8 cellular contexts compared by ENCODE assay signal in genomic region chr6:53064726-53065265, GRCh38. TPM values are rescaled to one million over a fixed set of nuclear protein-coding genes. Genes with fewer than 3 reads are reported as not detected.
DNase-seq lines count a peak whose midpoint lies in the region; ATAC-seq and TF ChIP-seq lines count a peak whose summit lies in the region.

No MANE protein-coding gene starts in this region.

- no peak for TF ChIP-seq CTCF in NB4 (IDR thresholded peaks at IDR 0.05; ENCODE audit: low read depth, low read length)
- no peak for TF ChIP-seq CTCF in gastroesophageal sphincter (IDR thresholded peaks at IDR 0.05)

- ATAC-seq in HG02571 (IDR thresholded peaks at IDR 0.05; ENCODE audit: unreplicated experiment) (peak; percentile 77), gastroesophageal sphincter (peak; percentile 93)

- WGBS in gastroesophageal sphincter (ENCODE audit: low coverage in 1 of 2), 2 donors = 0% methylated on average over 13 to 15 of the region's 26 CpGs

- no peak for TF ChIP-seq EP300 in gastroesophageal sphincter (IDR thresholded peaks at IDR 0.05)

- H3K9me3 ChIP-seq in gastroesophageal sphincter (no peaks in the 10 kb centered on the region), neuron (ENCODE audit: low read length) (no peaks in the 10 kb centered on the region), stomach smooth muscle (ENCODE audit: control insufficient read depth in 2 of 2, low read length in 2 of 2) (no peaks in the 10 kb centered on the region)

- no peaks in the 10 kb centered on the region for H3K27me3 Mint-ChIP-seq in activated naive CD4-positive, alpha-beta T cell treated with anti-CD3 and anti-CD28 coated beads for 36 hours (ENCODE audit: low read depth)

- peaks cover 55% of the 10 kb centered on the region for H3K4me1 Mint-ChIP-seq in activated naive CD4-positive, alpha-beta T cell treated with anti-CD3 and anti-CD28 coated beads for 36 hours (ENCODE audit: low read depth)

- CTCF ChIA-PET in activated naive CD4-positive, alpha-beta T cell treated with anti-CD3 and anti-CD28 coated beads for 36 hours (lab: Charles Lee) = interaction anchor here (1.5 to 2.1 kb wide), 2 partner anchors 69 to 249 kb away, joined by 4 to 8 read pairs; no protein-coding TSS in a partner anchor

- peak; percentile 89 for DNase-seq in GF-D8 (lab: John Stamatoyannopoulos, UW)
- DNase-seq in NB4 (ENCODE audit: low read depth) = peak; percentile 99
- peak; percentile 97 for DNase-seq in SK-MEL-5 (ENCODE audit: low read depth, low spot score)
- peak; percentile 99 for DNase-seq in activated naive CD4-positive, alpha-beta T cell treated with anti-CD3 and anti-CD28 coated beads for 36 hours

- peak overlapping the region; percentile 97 for H3K4me3 Mint-ChIP-seq in activated naive CD4-positive, alpha-beta T cell treated with anti-CD3 and anti-CD28 coated beads for 36 hours

- H3K27me3 ChIP-seq in gastroesophageal sphincter = no peaks in the 10 kb centered on the region
- no peaks in the 10 kb centered on the region for H3K27me3 ChIP-seq in neuron (ENCODE audit: insufficient read depth, low read length)
- H3K27me3 ChIP-seq in stomach smooth muscle (ENCODE audit: control insufficient read depth in 1 of 2, insufficient read depth in 2 of 2, low read length in 2 of 2) = no peaks in the 10 kb centered on the region

- no peak for TF ChIP-seq POLR2A in NB4 (IDR thresholded peaks at IDR 0.05; ENCODE audit: extremely low read depth, insufficient read length)
- TF ChIP-seq POLR2A in gastroesophageal sphincter (IDR thresholded peaks at IDR 0.05) = no peak

- peak overlapping the region; percentile 92 for H2AFZ ChIP-seq in neuron (ENCODE audit: low read depth, low read length)

- H3K4me1 ChIP-seq in gastroesophageal sphincter = peaks cover 0 to 64% (median 19%) of the 10 kb centered on the region in 3 donors
- H3K4me1 ChIP-seq in neuron (ENCODE audit: insufficient read depth, low read length) = peaks cover 19% of the 10 kb centered on the region
- peaks cover 18% of the 10 kb centered on the region for H3K4me1 ChIP-seq in stomach smooth muscle (ENCODE audit: control insufficient read depth, insufficient read depth, low read length)

- H3K27ac ChIP-seq in gastroesophageal sphincter (peak overlapping the region; percentile 80 to 96 (median 90)), stomach smooth muscle (ENCODE audit: low read length) (peak overlapping the region; percentile 79)

- intact Hi-C loops in activated naive CD4-positive, alpha-beta T cell treated with anti-CD3 and anti-CD28 coated beads for 36 hours (cut with micrococcal nuclease) = loop anchor here (1.0 to 2.0 kb wide), 9 partner anchors 88 to 904 kb away; partner anchors contain the start of genes EFHC1 and TRAM2

- peak overlapping the region; percentile 78 to 91 for H3K9ac ChIP-seq in stomach smooth muscle (ENCODE audit: low read length in 2 of 2)

- in situ Hi-C loops in SK-MEL-5 (cut with HindIII; ENCODE audit: low pct_unique_long_range_greater_than_20kb, low sequenced_read_pairs) = no loop called here

- peak overlapping the region; percentile 99 for H3K27ac Mint-ChIP-seq in activated naive CD4-positive, alpha-beta T cell treated with anti-CD3 and anti-CD28 coated beads for 36 hours

- H3K36me3 Mint-ChIP-seq in activated naive CD4-positive, alpha-beta T cell treated with anti-CD3 and anti-CD28 coated beads for 36 hours (ENCODE audit: low read depth) = peaks cover 2% of the 10 kb centered on the region

- H3K36me3 ChIP-seq in gastroesophageal sphincter = no peaks in the 10 kb centered on the region
- no peaks in the 10 kb centered on the region for H3K36me3 ChIP-seq in neuron (ENCODE audit: insufficient read depth, low read length)
- H3K36me3 ChIP-seq in stomach smooth muscle (ENCODE audit: control insufficient read depth in 2 of 2, insufficient read depth in 2 of 2, low read length in 2 of 2) = no peaks in the 10 kb centered on the region

- peak overlapping the region; percentile 85 for H3K4me3 ChIP-seq in NB4 (ENCODE audit: low read depth, low read length)
- H3K4me3 ChIP-seq in gastroesophageal sphincter = peak overlapping the region; percentile 80 to 81
- H3K4me3 ChIP-seq in neuron (ENCODE audit: low read length) = peak overlapping the region; percentile 88
- peak overlapping the region; percentile 92 to 99 for H3K4me3 ChIP-seq in stomach smooth muscle (ENCODE audit: low read length in 2 of 2)

- no peaks in the 10 kb centered on the region for H3K9me3 Mint-ChIP-seq in activated naive CD4-positive, alpha-beta T cell treated with anti-CD3 and anti-CD28 coated beads for 36 hours

RNA-seq across cellular contexts. Expression of gene FBXO9, which starts 0.4 kb away (rescaled TPM):
- 51.3 and 51.7 TPM in 2 replicates for total RNA-seq in SK-MEL-5 (2014; rRNA removed; shearing (Covaris generic))
- polyA plus RNA-seq in SK-MEL-5 (2015; cell fraction: cytosol; rRNA removed) = 53.3 and 57.4 TPM in 2 replicates
- polyA plus RNA-seq in SK-MEL-5 (2015; cell fraction: nucleus; rRNA removed) = 338 and 410 TPM in 2 replicates
- total RNA-seq in activated naive CD4-positive, alpha-beta T cell treated with anti-CD3 and anti-CD28 coated beads for 36 hours = 10 to 100 TPM; 40.6 to 45.0 TPM
- total RNA-seq in gastroesophageal sphincter = 10 to 100 TPM; 65.0 to 95.9 (median 82.3) TPM

RNA-seq across cellular contexts. Expression of gene CILK1, which starts 3.2 kb away (rescaled TPM):
- total RNA-seq in SK-MEL-5 (2014; rRNA removed; shearing (Covaris generic)) = 33.5 and 35.2 TPM in 2 replicates
- polyA plus RNA-seq in SK-MEL-5 (2015; cell fraction: cytosol; rRNA removed) = 26.0 and 36.6 TPM in 2 replicates
- polyA plus RNA-seq in SK-MEL-5 (2015; cell fraction: nucleus; rRNA removed) = 18.1 and 21.1 TPM in 2 replicates
- 1 to 10 TPM; 6.8 to 7.2 TPM for total RNA-seq in activated naive CD4-positive, alpha-beta T cell treated with anti-CD3 and anti-CD28 coated beads for 36 hours
- total RNA-seq in gastroesophageal sphincter = 10 to 100 TPM; 18.7 to 34.6 (median 31.5) TPM

Comparison
In these comparisons a context has a peak if more than half of its experiments do, and no peak if none do; other contexts are left out.
1. Peak in every context shown above with its lines: DNase-seq, ATAC-seq, H3K4me3 ChIP-seq and H3K27ac ChIP-seq.